Comparison of ENCODE assay signal across 24 cellular contexts in the genomic region with DNA sequence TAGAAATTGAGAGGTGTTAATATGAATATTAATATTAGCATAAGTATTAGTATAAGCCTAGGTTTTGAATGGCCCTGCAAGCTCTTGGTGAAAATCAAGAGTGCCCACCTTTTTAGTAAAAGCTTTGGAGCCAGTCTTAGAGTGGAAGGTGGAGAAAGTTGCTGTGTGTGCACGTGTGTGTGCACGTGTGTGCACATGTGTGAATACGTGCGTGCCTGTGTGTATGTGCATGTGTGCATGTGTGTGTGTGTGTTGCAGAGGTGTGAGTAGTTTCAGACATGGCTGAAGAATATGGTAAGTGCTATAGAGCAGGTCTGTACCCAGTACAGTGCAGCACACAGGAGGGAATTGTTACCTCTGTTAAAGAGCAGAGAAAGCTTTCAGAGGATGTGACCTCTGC.
DNase-seq lines count a peak whose midpoint lies in the region; ATAC-seq and TF ChIP-seq lines count a peak whose summit lies in the region.
"Had no signal": no experiment of that assay in that cellular context is flagged by ENCODE, and none has a peak within 500 bp of the region (broad histone marks: within the 10 kb centered on the region; RNA-seq: fewer than 3 reads in every experiment).

No MANE protein-coding gene starts in this region.

- H3K9me3 ChIP-seq in HEK293 (ENCODE audit: control insufficient read depth, insufficient read depth, low read depth, low read length) (no peaks in the 10 kb centered on the region), suprapubic skin (no peaks in the 10 kb centered on the region)
- H3K9me3 ChIP-seq: BE2C, BLaER1 had no signal

- TF ChIP-seq CTCF in HEK293 (tag by site-specific recombination; IDR thresholded peaks at IDR 0.05), result no peak
- TF ChIP-seq CTCF in suprapubic skin (IDR thresholded peaks at IDR 0.05), result no peak

- H3K27ac Mint-ChIP-seq in stimulated activated naive CD8-positive, alpha-beta T cell treated with anti-CD3 and anti-CD28 coated beads, Interleukin-15, amount 100 ng/mL, for 72 hours, result no peak overlapping the region
- H3K27ac Mint-ChIP-seq: CD14-positive monocyte; CD4-positive, alpha-beta memory T cell; CD4-positive, CD25-positive, alpha-beta regulatory T cell; CD8-positive, alpha-beta memory T cell had no signal

- no peaks in the 10 kb centered on the region for H3K4me1 ChIP-seq in HEK293 (ENCODE audit: control insufficient read depth, insufficient read depth, low read length)
- no peaks in the 10 kb centered on the region for H3K4me1 ChIP-seq in suprapubic skin
- H3K4me1 ChIP-seq: BE2C had no signal

- TF ChIP-seq POLR2A in suprapubic skin (IDR thresholded peaks at IDR 0.05), result no peak

- no peak for TF ChIP-seq EP300 in suprapubic skin (IDR thresholded peaks at IDR 0.05)

- H3K4me3 ChIP-seq in HEK293 (ENCODE audit: low read depth, low read length), result no peak overlapping the region
- no peak overlapping the region for H3K4me3 ChIP-seq in suprapubic skin
- H3K4me3 ChIP-seq: BLaER1, GM12878 had no signal

- no peak for DNase-seq in stimulated activated naive CD8-positive, alpha-beta T cell treated with anti-CD3 and anti-CD28 coated beads, Interleukin-15, amount 100 ng/mL, for 72 hours
- DNase-seq in stimulated activated naive CD8-positive, alpha-beta T cell treated with anti-CD3 and anti-CD28 coated beads, Interleukin-15, Interleukin-2, amounts not matched to agents 100 U/mL and 50 U/mL, for 24 hours, result no peak
- DNase-seq in islet precursor cell (peak; percentile 26), suprapubic skin (ENCODE audit: low spot score in 2 of 2) (no peak)
- no peak for DNase-seq in activated effector memory CD4-positive, alpha-beta T cell treated with Interleukin-2 at 50 U/mL for 16 hours
- DNase-seq: 8988T; ACHN; BE2C; C1 segment of cervical spinal cord; CD4-positive, alpha-beta memory T cell; CD4-positive, CD25-positive, alpha-beta regulatory T cell; CD8-positive, alpha-beta memory T cell; COR-L47; DMS 273 treated with DMSO at 0.1 percent for 48 hours; DMS153; DMS53; DMS79; DND-41; EL; GDM1 had no signal

- H3K27me3 Mint-ChIP-seq in stimulated activated naive CD8-positive, alpha-beta T cell treated with anti-CD3 and anti-CD28 coated beads, Interleukin-15, amount 100 ng/mL, for 72 hours, result no peaks in the 10 kb centered on the region
- H3K27me3 Mint-ChIP-seq: CD4-positive, CD25-positive, alpha-beta regulatory T cell had no signal

- POLR2A ChIA-PET in HEK293 (lab: Yijun Ruan, JAX), result no interaction called here

- no peaks in the 10 kb centered on the region for H3K9me3 Mint-ChIP-seq in stimulated activated naive CD8-positive, alpha-beta T cell treated with anti-CD3 and anti-CD28 coated beads, Interleukin-15, amount 100 ng/mL, for 72 hours
- H3K9me3 Mint-ChIP-seq: CD14-positive monocyte; CD4-positive, alpha-beta memory T cell; CD4-positive, CD25-positive, alpha-beta regulatory T cell; CD8-positive, alpha-beta memory T cell had no signal

- H3K36me3 ChIP-seq in HEK293 (ENCODE audit: control insufficient read depth in 2 of 2, insufficient read depth in 1 of 2, low read length in 2 of 2), result no peaks in the 10 kb centered on the region
- no peaks in the 10 kb centered on the region for H3K36me3 ChIP-seq in suprapubic skin
- H3K36me3 ChIP-seq: BE2C, BLaER1 had no signal

- no peak overlapping the region for H3K27ac ChIP-seq in HEK293 (ENCODE audit: extremely low read depth, low read depth, low read length)
- no peak overlapping the region for H3K27ac ChIP-seq in suprapubic skin
- H3K27ac ChIP-seq: BLaER1 had no signal

- no peak overlapping the region for H3K4me3 Mint-ChIP-seq in stimulated activated naive CD8-positive, alpha-beta T cell treated with anti-CD3 and anti-CD28 coated beads, Interleukin-15, amount 100 ng/mL, for 72 hours
- H3K4me3 Mint-ChIP-seq: CD14-positive monocyte; CD4-positive, alpha-beta memory T cell; CD4-positive, CD25-positive, alpha-beta regulatory T cell; CD8-positive, alpha-beta memory T cell had no signal

- CTCF ChIA-PET in HEK293 (lab: Yijun Ruan, JAX), result no interaction called here

- 91% methylated on average over 4 of the region's 4 CpGs for WGBS in suprapubic skin

- no peaks in the 10 kb centered on the region for H3K27me3 ChIP-seq in suprapubic skin
- H3K27me3 ChIP-seq: BLaER1 had no signal

- ATAC-seq in stimulated activated naive CD8-positive, alpha-beta T cell treated with anti-CD3 and anti-CD28 coated beads, Interleukin-15, amount 100 ng/mL, for 72 hours, result peak; percentile 26
- ATAC-seq in stimulated activated naive CD8-positive, alpha-beta T cell treated with anti-CD3 and anti-CD28 coated beads, Interleukin-15, Interleukin-2, amounts not matched to agents 100 U/mL and 50 U/mL, for 24 hours, result no peak
- ATAC-seq: GM12878 had no signal

- no peaks in the 10 kb centered on the region for H3K4me1 Mint-ChIP-seq in stimulated activated naive CD8-positive, alpha-beta T cell treated with anti-CD3 and anti-CD28 coated beads, Interleukin-15, amount 100 ng/mL, for 72 hours
- H3K4me1 Mint-ChIP-seq: CD14-positive monocyte; CD4-positive, alpha-beta memory T cell; CD4-positive, CD25-positive, alpha-beta regulatory T cell; CD8-positive, alpha-beta memory T cell had no signal

TF ChIP-seq in HEK293, 187 proteins besides CTCF, POLR2A, EP300 and RAD21:
- TF ChIP-seq ZNF558 (tag by site-specific recombination; IDR thresholded peaks at IDR 0.05), result no peak
- TF ChIP-seq TCF7L2 (IDR thresholded peaks at IDR 0.05; ENCODE audit: borderline replicate concordance, low read depth, low read length), result no peak
- TF ChIP-seq ZNF704 (tag by site-specific recombination; IDR thresholded peaks at IDR 0.05), result no peak
- no peak for TF ChIP-seq ZNF391 (tag by site-specific recombination; IDR thresholded peaks at IDR 0.05; ENCODE audit: borderline replicate concordance, low read depth)
- TF ChIP-seq ZSCAN4 (tag by site-specific recombination; IDR thresholded peaks at IDR 0.05), result 0 out of 2 replicates have a peak, but pooled peaks have one; percentile 22
- TF ChIP-seq, protein P1, sequence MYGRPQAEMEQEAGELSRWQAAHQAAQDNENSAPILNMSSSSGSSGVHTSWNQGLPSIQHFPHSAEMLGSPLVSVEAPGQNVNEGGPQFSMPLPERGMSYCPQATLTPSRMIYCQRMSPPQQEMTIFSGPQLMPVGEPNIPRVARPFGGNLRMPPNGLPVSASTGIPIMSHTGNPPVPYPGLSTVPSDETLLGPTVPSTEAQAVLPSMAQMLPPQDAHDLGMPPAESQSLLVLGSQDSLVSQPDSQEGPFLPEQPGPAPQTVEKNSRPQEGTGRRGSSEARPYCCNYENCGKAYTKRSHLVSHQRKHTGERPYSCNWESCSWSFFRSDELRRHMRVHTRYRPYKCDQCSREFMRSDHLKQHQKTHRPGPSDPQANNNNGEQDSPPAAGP (tag by site-specific recombination; IDR thresholded peaks at IDR 0.05), result no peak
